Comparison of ENCODE assay signal across 8 cellular contexts in the genomic region with DNA sequence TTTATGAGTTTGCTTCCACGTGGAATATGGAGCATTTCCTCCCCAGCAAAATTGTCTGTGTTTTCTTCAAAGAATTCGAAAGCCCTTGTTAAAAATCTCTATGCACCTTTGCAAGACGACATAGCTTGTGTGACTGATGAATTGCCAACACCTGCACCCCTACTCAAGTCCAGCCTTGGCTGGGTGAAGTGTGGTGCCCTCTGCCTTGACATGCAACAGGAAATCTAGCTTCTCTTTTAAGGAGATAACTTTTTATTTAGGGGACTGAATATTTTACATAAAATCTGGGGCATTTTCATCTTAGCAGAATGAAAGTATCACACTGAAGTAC. TPM values are rescaled to one million over a fixed set of nuclear protein-coding genes. Genes with fewer than 3 reads are reported as not detected.
DNase-seq lines count a peak whose midpoint lies in the region; ATAC-seq and TF ChIP-seq lines count a peak whose summit lies in the region.

No MANE protein-coding gene starts in this region.

- DNase-seq in NCI-H82 (lab: John Stamatoyannopoulos, UW): peak; percentile 54
- no peak for DNase-seq in NCI-H82 treated with DMSO at 0.1 percent for 48 hours (lab: John Stamatoyannopoulos, UW; ENCODE audit: unreplicated experiment)
- peak in 1 of 2 experiments; percentile 19 for DNase-seq in SJSA1 (ENCODE audit: low read depth in 1 of 2, low spot score in 2 of 2)
- DNase-seq in fibroblast of lung (ENCODE audit: low read depth in 2 of 2): no peak
- peak in 1 of 2 donors; percentile 30 for DNase-seq in psoas muscle
- no peak for DNase-seq in retina
- DNase-seq in mucosa of gallbladder (ENCODE audit: low spot score): no peak

- peak overlapping the region; percentile 83 for H3K9ac ChIP-seq in fibroblast of lung (ENCODE audit: insufficient read depth, low read length)

- H3K9me3 ChIP-seq in SJSA1 (replicated peaks) (no peaks in the 10 kb centered on the region), fibroblast of lung (ENCODE audit: control insufficient read depth, insufficient read depth, low read depth, low read length) (no peaks in the 10 kb centered on the region), psoas muscle (no peaks in the 10 kb centered on the region)

- peaks cover 7% of the 10 kb centered on the region for H3K36me3 ChIP-seq in SJSA1
- H3K36me3 ChIP-seq in fibroblast of lung (ENCODE audit: control insufficient read depth, insufficient read depth, low read length): no peaks in the 10 kb centered on the region
- no peaks in the 10 kb centered on the region for H3K36me3 ChIP-seq in psoas muscle (ENCODE audit: insufficient read depth in 1 of 2, low read depth in 1 of 2)

- peak overlapping the region; percentile 100 for H3K4me2 ChIP-seq in fibroblast of lung (ENCODE audit: extremely low read depth, insufficient read depth, low read length)

- peak overlapping the region; percentile 97 for H3K4me3 ChIP-seq in SJSA1
- peak overlapping the region; percentile 64 to 92 (median 84) for H3K4me3 ChIP-seq in fibroblast of lung (replicated peaks in 1 of 4; ENCODE audit: control extremely low read depth in 1 of 4, insufficient read depth in 1 of 4, low read depth in 3 of 4, low read length in 4 of 4)
- H3K4me3 ChIP-seq in psoas muscle: peak overlapping the region; percentile 91

- 0 to 1% (median 1%) methylated on average over 3 of the region's 3 CpGs for WGBS in psoas muscle, 3 donors

- TF ChIP-seq CTCF in fibroblast of lung (conservative IDR thresholded peaks at IDR 0.05 in 1 of 2, IDR thresholded peaks at IDR 0.05 in 1 of 2; ENCODE audit: low read depth in 1 of 2, low read length in 2 of 2) (no peak), psoas muscle (IDR thresholded peaks at IDR 0.05) (no peak)

- peaks cover 3% of the 10 kb centered on the region for H4K20me1 ChIP-seq in fibroblast of lung (ENCODE audit: control insufficient read depth, extremely low read depth, insufficient read depth, low read length)

- H3K27me3 ChIP-seq in SJSA1 (replicated peaks) (no peaks in the 10 kb centered on the region), fibroblast of lung (ENCODE audit: control insufficient read depth, insufficient read depth, low read length) (no peaks in the 10 kb centered on the region), psoas muscle (ENCODE audit: insufficient read depth in 3 of 3, low read length in 2 of 3) (no peaks in the 10 kb centered on the region)

- H3K4me1 ChIP-seq in SJSA1 (replicated peaks) (peaks cover 23% of the 10 kb centered on the region), fibroblast of lung (ENCODE audit: control insufficient read depth, extremely low read depth, insufficient read depth, low read length) (peaks cover 13% of the 10 kb centered on the region), psoas muscle (peaks cover 58% of the 10 kb centered on the region)

- H3K79me2 ChIP-seq in fibroblast of lung (ENCODE audit: control insufficient read depth, insufficient read depth, low read length): peaks cover 60% of the 10 kb centered on the region

- ATAC-seq in psoas muscle: no peak
- ATAC-seq in activated CD4-positive, CD25-positive, alpha-beta regulatory T cell treated with anti-CD3 and anti-CD28 coated beads, Interleukin-2, amount 50 U/mL, for 24 hours: no peak

- peak overlapping the region; percentile 8 for H2AFZ ChIP-seq in fibroblast of lung (ENCODE audit: low read length)

- H3K27ac ChIP-seq in SJSA1: peak overlapping the region; percentile 87; the same call in 1 of the 2 replicates
- H3K27ac ChIP-seq in fibroblast of lung (ENCODE audit: insufficient read depth, low read length): peak overlapping the region; percentile 95
- peak overlapping the region; percentile 97 for H3K27ac ChIP-seq in psoas muscle

- intact Hi-C loops in psoas muscle (cut with DNase I): loop anchor here (5.0 kb wide), 2 partner anchors 61 to 76 kb away; no protein-coding TSS in a partner anchor

RNA-seq across cellular contexts. Expression of gene HMG20A, which starts 0.6 kb away (rescaled TPM):
- 25.9 and 30.1 TPM in 2 replicates for total RNA-seq in SJSA1 (2014; rRNA removed; shearing (Covaris generic))
- total RNA-seq in fibroblast of lung: 23.6 and 26.3 TPM in 2 replicates
- polyA plus RNA-seq in fibroblast of lung: 33.3 and 38.0 TPM in 2 replicates
- 16.1 and 17.6 TPM in 2 replicates for polyA plus RNA-seq in fibroblast of lung (2012)
- 24.0 and 33.3 TPM in 2 replicates for polyA minus RNA-seq in fibroblast of lung (ENCODE audit: low replicate concordance)
- total RNA-seq in psoas muscle: 10 to 100 TPM; 29.3 to 38.3 (median 31.5) TPM
- polyA plus RNA-seq in psoas muscle: 10 to 100 TPM in 2 of 3 donors, 1 to 10 TPM in 1; 9.7 to 20.5 (median 11.0) TPM
- total RNA-seq in mucosa of gallbladder: 36.6 TPM

RNA-seq across cellular contexts. Expression of gene PEAK1, which starts 1.4 kb away (rescaled TPM):
- total RNA-seq in SJSA1 (2014; rRNA removed; shearing (Covaris generic)): 26.9 and 57.3 TPM in 2 replicates
- total RNA-seq in fibroblast of lung (69.9 and 91.8 TPM in 2 replicates), psoas muscle (10 to 100 TPM; 25.3 to 32.1 (median 28.8) TPM), mucosa of gallbladder (62.1 TPM)
- polyA plus RNA-seq in fibroblast of lung (42.5 and 61.0 TPM in 2 replicates), psoas muscle (10 to 100 TPM in 1 of 3 donors, 1 to 10 TPM in 2; 4.0 to 10.8 (median 4.4) TPM)
- polyA plus RNA-seq in fibroblast of lung (2012): 26.3 and 57.5 TPM in 2 replicates
- 74.1 and 78.9 TPM in 2 replicates for polyA minus RNA-seq in fibroblast of lung (ENCODE audit: low replicate concordance)
